In genomic region chr3:159559771-159560170, GRCh38 we compare ENCODE assay signal across 27 cellular contexts.
"Had no signal": no experiment of that assay in that cellular context is flagged by ENCODE, and none has a peak within 500 bp of the region (broad histone marks: within the 10 kb centered on the region; RNA-seq: fewer than 3 reads in every experiment).

No MANE protein-coding gene starts in this region.

- H3K27ac ChIP-seq: brain microvascular endothelial cell, KMS-11, Peyer's patch, RWPE1, SJCRH30, VCaP had no signal

- H3K4me1 ChIP-seq: Peyer's patch, SJCRH30 had no signal

- H3K27me3 ChIP-seq: brain microvascular endothelial cell, Peyer's patch, SJCRH30 had no signal

- H3K9ac ChIP-seq: KMS-11 had no signal

- H3K9me3 ChIP-seq: Peyer's patch, SJCRH30 had no signal

- DNase-seq: activated CD4-positive, alpha-beta memory T cell treated with anti-CD3 and anti-CD28 coated beads for 36 hours; activated CD4-positive, alpha-beta T cell treated with anti-CD3 and anti-CD28 coated beads, Interleukin-2, amount 10 ng/mL, durations not matched to agents 7 days and 5 days; activated CD4-positive, CD25-positive, alpha-beta regulatory T cell; activated CD8-positive, alpha-beta memory T cell treated with anti-CD3 and anti-CD28 coated beads for 24 hours; activated effector memory CD4-positive, alpha-beta T cell treated with anti-CD3 and anti-CD28 coated beads, Interleukin-2, amount 50 U/mL, for 16 hours; activated naive CD4-positive, alpha-beta T cell treated with Interleukin-2 at 50 U/mL for 16 hours; activated naive CD8-positive, alpha-beta T cell treated with anti-CD3 and anti-CD28 coated beads, Interleukin-2, amount 50 U/mL, for 24 hours; activated T-cell treated with anti-CD3 and anti-CD28 coated beads, Interleukin-2, amount 50 U/mL, for 4 hours; amygdala; brain microvascular endothelial cell; cerebellar nuclear complex; NCI-H1092; NCI-H1417 treated with DMSO at 0.1 percent for 48 hours; NCI-H1694; NCI-H2029; NCI-H345; NCI-H510A; NCI-H526 treated with DMSO at 0.1 percent for 48 hours; NK-92 treated with Interleukin-12 subunit alpha and Interleukin-12 subunit beta, amount 100 ng/mL, for 24 hours; OCI-M1; Peyer's patch; Right ventricle myocardium superior; SJCRH30; T-helper 2 cell had no signal

- H3K36me3 ChIP-seq: brain microvascular endothelial cell, Peyer's patch, SJCRH30 had no signal

- H3K4me3 ChIP-seq: Peyer's patch, SJCRH30 had no signal

- H3K4me2 ChIP-seq: KMS-11 had no signal
